In genomic region chr3:195522254-195523023, GRCh38 we compare ENCODE assay signal across 8 cellular contexts. TPM values are rescaled to one million over a fixed set of nuclear protein-coding genes. Genes with fewer than 3 reads are reported as not detected.
A peak's percentile ranks its signal among the peaks of the same experiment; 100 is the strongest.
DNase-seq lines count a peak whose midpoint lies in the region; ATAC-seq and TF ChIP-seq lines count a peak whose summit lies in the region.

No MANE protein-coding gene starts in this region.

- H2AFZ ChIP-seq in hepatocyte, result no peak overlapping the region

- TF ChIP-seq CTCF in hepatocyte (IDR thresholded peaks at IDR 0.05; ENCODE audit: poor library complexity) (peak; percentile 87), thoracic aorta (IDR thresholded peaks at IDR 0.05) (peak; percentile 74)

- no peaks in the 10 kb centered on the region for H3K27me3 Mint-ChIP-seq in stimulated activated naive CD8-positive, alpha-beta T cell treated with anti-CD3 and anti-CD28 coated beads, Interleukin-15, Interleukin-2, amounts not matched to agents 100 ng/mL and 50 ng/mL, for 24 hours
- no peaks in the 10 kb centered on the region for H3K27me3 Mint-ChIP-seq in stimulated activated naive CD8-positive, alpha-beta T cell treated with anti-CD3 and anti-CD28 coated beads, Interleukin-15, amount 100 ng/mL, for 72 hours
- H3K27me3 Mint-ChIP-seq in activated CD8-positive, alpha-beta T cell treated with anti-CD3 and anti-CD28 coated beads, Interleukin-2, amount 10 ng/mL, durations not matched to agents 7 days and 5 days (ENCODE audit: low read depth), result no peaks in the 10 kb centered on the region

- peak overlapping the region; percentile 4 for H3K27ac Mint-ChIP-seq in stimulated activated naive CD8-positive, alpha-beta T cell treated with anti-CD3 and anti-CD28 coated beads, Interleukin-15, Interleukin-2, amounts not matched to agents 100 ng/mL and 50 ng/mL, for 24 hours
- H3K27ac Mint-ChIP-seq in stimulated activated naive CD8-positive, alpha-beta T cell treated with anti-CD3 and anti-CD28 coated beads, Interleukin-15, amount 100 ng/mL, for 72 hours, result peak overlapping the region in 1 of 2 donors; percentile 55
- H3K27ac Mint-ChIP-seq in activated CD8-positive, alpha-beta T cell treated with anti-CD3 and anti-CD28 coated beads, Interleukin-2, amount 10 ng/mL, durations not matched to agents 7 days and 5 days, result peak overlapping the region; percentile 2

- H3K4me1 Mint-ChIP-seq in stimulated activated naive CD8-positive, alpha-beta T cell treated with anti-CD3 and anti-CD28 coated beads, Interleukin-15, Interleukin-2, amounts not matched to agents 100 ng/mL and 50 ng/mL, for 24 hours (ENCODE audit: low read depth), result peaks cover 39% of the 10 kb centered on the region
- H3K4me1 Mint-ChIP-seq in stimulated activated naive CD8-positive, alpha-beta T cell treated with anti-CD3 and anti-CD28 coated beads, Interleukin-15, amount 100 ng/mL, for 72 hours, result peaks cover 46% of the 10 kb centered on the region
- peaks cover 36% of the 10 kb centered on the region for H3K4me1 Mint-ChIP-seq in activated CD8-positive, alpha-beta T cell treated with anti-CD3 and anti-CD28 coated beads, Interleukin-2, amount 10 ng/mL, durations not matched to agents 7 days and 5 days (ENCODE audit: low read depth)

- H3K4me3 ChIP-seq in hepatocyte, result no peak overlapping the region
- H3K4me3 ChIP-seq in thoracic aorta, result no peak overlapping the region

- peaks cover 2% of the 10 kb centered on the region for H3K79me2 ChIP-seq in hepatocyte

- H4K20me1 ChIP-seq in hepatocyte (ENCODE audit: insufficient read depth, poor library complexity, severe bottlenecking), result no peaks in the 10 kb centered on the region

- no peaks in the 10 kb centered on the region for H3K9me2 ChIP-seq in hepatocyte (replicated peaks; ENCODE audit: insufficient read depth)

- H3K27ac ChIP-seq in hepatocyte (no peak overlapping the region), thoracic aorta (no peak overlapping the region)

- no peak overlapping the region for H3K4me2 ChIP-seq in hepatocyte

- no peak overlapping the region for H3K4me3 Mint-ChIP-seq in stimulated activated naive CD8-positive, alpha-beta T cell treated with anti-CD3 and anti-CD28 coated beads, Interleukin-15, Interleukin-2, amounts not matched to agents 100 ng/mL and 50 ng/mL, for 24 hours
- no peak overlapping the region for H3K4me3 Mint-ChIP-seq in stimulated activated naive CD8-positive, alpha-beta T cell treated with anti-CD3 and anti-CD28 coated beads, Interleukin-15, amount 100 ng/mL, for 72 hours
- no peak overlapping the region for H3K4me3 Mint-ChIP-seq in activated CD8-positive, alpha-beta T cell treated with anti-CD3 and anti-CD28 coated beads, Interleukin-2, amount 10 ng/mL, durations not matched to agents 7 days and 5 days

- H3K9me3 ChIP-seq in hepatocyte (ENCODE audit: low read depth), result no peaks in the 10 kb centered on the region
- no peaks in the 10 kb centered on the region for H3K9me3 ChIP-seq in thoracic aorta

- CTCF ChIA-PET in activated CD8-positive, alpha-beta T cell treated with anti-CD3 and anti-CD28 coated beads, Interleukin-2, amount 10 ng/mL, durations not matched to agents 7 days and 5 days (lab: Charles Lee), result interaction anchor here (0.9 to 10.1 kb wide), 18 partner anchors 8 to 840 kb away, joined by 3 to 258 read pairs (median 5); partner anchors contain the start of genes PPP1R2 and XXYLT1

- 78% methylated on average over 6 of the region's 6 CpGs for WGBS in hepatocyte (ENCODE audit: low lambda C conversion rate, missing lambda C conversion rate)

- no peaks in the 10 kb centered on the region for H3K9me3 Mint-ChIP-seq in stimulated activated naive CD8-positive, alpha-beta T cell treated with anti-CD3 and anti-CD28 coated beads, Interleukin-15, Interleukin-2, amounts not matched to agents 100 ng/mL and 50 ng/mL, for 24 hours
- no peaks in the 10 kb centered on the region for H3K9me3 Mint-ChIP-seq in stimulated activated naive CD8-positive, alpha-beta T cell treated with anti-CD3 and anti-CD28 coated beads, Interleukin-15, amount 100 ng/mL, for 72 hours
- H3K9me3 Mint-ChIP-seq in activated CD8-positive, alpha-beta T cell treated with anti-CD3 and anti-CD28 coated beads, Interleukin-2, amount 10 ng/mL, durations not matched to agents 7 days and 5 days (ENCODE audit: insufficient read depth), result no peaks in the 10 kb centered on the region

- H3K4me1 ChIP-seq in hepatocyte (ENCODE audit: insufficient read depth) (no peaks in the 10 kb centered on the region), thoracic aorta (ENCODE audit: control insufficient read depth in 1 of 2, low read depth in 2 of 2) (no peaks in the 10 kb centered on the region)

- POLR2A ChIA-PET in activated CD8-positive, alpha-beta T cell treated with anti-CD3 and anti-CD28 coated beads, Interleukin-2, amount 10 ng/mL, durations not matched to agents 7 days and 5 days (lab: Charles Lee), result interaction anchor here (1.4 kb wide), 1 partner anchor 251 kb away, joined by 7 read pairs; the partner anchor contains the start of gene XXYLT1

- ATAC-seq in stimulated activated naive CD8-positive, alpha-beta T cell treated with anti-CD3 and anti-CD28 coated beads, Interleukin-15, amount 100 ng/mL, for 72 hours, result no peak
- ATAC-seq in activated CD8-positive, alpha-beta T cell treated with anti-CD3 and anti-CD28 coated beads, Interleukin-2, amount 10 ng/mL, durations not matched to agents 7 days and 5 days, result no peak
- ATAC-seq in thoracic aorta (ENCODE audit: insufficient number of reproducible peaks, low FRiP score, low read depth), result no peak

- no peaks in the 10 kb centered on the region for H3K27me3 ChIP-seq in hepatocyte
- no peaks in the 10 kb centered on the region for H3K27me3 ChIP-seq in thoracic aorta (replicated peaks; ENCODE audit: insufficient read depth)

- no peak for DNase-seq in stimulated activated naive CD8-positive, alpha-beta T cell treated with anti-CD3 and anti-CD28 coated beads, Interleukin-15, amount 100 ng/mL, for 72 hours
- DNase-seq in NCI-H146 treated with DMSO at 0.1 percent for 48 hours (lab: John Stamatoyannopoulos, UW; ENCODE audit: unreplicated experiment) (peak; percentile 26), hepatocyte (ENCODE audit: low spot score) (peak; percentile 40), thoracic aorta (ENCODE audit: low spot score) (no peak), GM19240 (ENCODE audit: insufficient read length, low spot score) (no peak)
- DNase-seq in activated CD8-positive, alpha-beta T cell treated with anti-CD3 and anti-CD28 coated beads, Interleukin-2, amount 10 ng/mL, durations not matched to agents 7 days and 5 days, result peak; percentile 59
- no peak for DNase-seq in stimulated activated CD4-positive, alpha-beta T cell treated with anti-CD3 and anti-CD28 coated beads, Interleukin-12 subunit alpha, Interleukin-12 subunit beta, amount 100 ng/mL, for 4 hours

- peaks cover 57% of the 10 kb centered on the region for H3K36me3 Mint-ChIP-seq in stimulated activated naive CD8-positive, alpha-beta T cell treated with anti-CD3 and anti-CD28 coated beads, Interleukin-15, Interleukin-2, amounts not matched to agents 100 ng/mL and 50 ng/mL, for 24 hours (ENCODE audit: low read depth)
- H3K36me3 Mint-ChIP-seq in activated CD8-positive, alpha-beta T cell treated with anti-CD3 and anti-CD28 coated beads, Interleukin-2, amount 10 ng/mL, durations not matched to agents 7 days and 5 days (ENCODE audit: low read depth), result peaks cover 37% of the 10 kb centered on the region

- no peaks in the 10 kb centered on the region for H3K36me3 ChIP-seq in hepatocyte (replicated peaks; ENCODE audit: insufficient read depth, low read depth)
- H3K36me3 ChIP-seq in thoracic aorta, result peaks cover 14% of the 10 kb centered on the region

RNA-seq across cellular contexts. Expression of gene PPP1R2, which starts 20.7 kb away (rescaled TPM):
- 10 to 100 TPM; 72.0 to 72.6 TPM for total RNA-seq in activated CD8-positive, alpha-beta T cell treated with anti-CD3 and anti-CD28 coated beads, Interleukin-2, amount 10 ng/mL, durations not matched to agents 7 days and 5 days
- total RNA-seq in hepatocyte (53.4 and 77.6 TPM in 2 replicates), thoracic aorta (10 to 100 TPM; 55.6 to 69.0 TPM)
- polyA plus RNA-seq in hepatocyte, result 38.1 and 49.1 TPM in 2 replicates

Comparison
In these comparisons a context has a peak if more than half of its experiments do, and no peak if none do; other contexts are left out.
1. DNase-seq: peak in NCI-H146 treated with DMSO at 0.1 percent for 48 hours (single experiment), activated CD8-positive, alpha-beta T cell treated with anti-CD3 and anti-CD28 coated beads, Interleukin-2, amount 10 ng/mL, durations not matched to agents 7 days and 5 days (single experiment) and hepatocyte (single experiment); none in stimulated activated naive CD8-positive, alpha-beta T cell treated with anti-CD3 and anti-CD28 coated beads, Interleukin-15, amount 100 ng/mL, for 72 hours (0 of 2), thoracic aorta (single experiment), GM19240 (single experiment) and stimulated activated CD4-positive, alpha-beta T cell treated with anti-CD3 and anti-CD28 coated beads, Interleukin-12 subunit alpha, Interleukin-12 subunit beta, amount 100 ng/mL, for 4 hours (single experiment).